In genomic region chr14:99612065-99612736, GRCh38 we compare ENCODE assay signal across 2 cellular contexts.
TF ChIP-seq lines count a peak whose summit lies in the region.

No MANE protein-coding gene starts in this region.

TF ChIP-seq in IMR-90, 13 proteins besides CTCF, POLR2A, EP300 and RAD21:
- TF ChIP-seq USF2 (IDR thresholded peaks at IDR 0.05; ENCODE audit: low read depth, low read length) (no peak), FOS (IDR thresholded peaks at IDR 0.05; ENCODE audit: low read depth, low read length) (no peak), SMC3 (IDR thresholded peaks at IDR 0.05; ENCODE audit: low read depth, low read length) (no peak), CEBPB (IDR thresholded peaks at IDR 0.05; ENCODE audit: low read depth, low read length) (no peak), RCOR1 (IDR thresholded peaks at IDR 0.05; ENCODE audit: insufficient replicate concordance, low read length) (no peak), NFE2L2 (IDR thresholded peaks at IDR 0.05; ENCODE audit: low read depth, low read length) (no peak), MAFK (IDR thresholded peaks at IDR 0.05; ENCODE audit: low read depth, low read length) (no peak), BHLHE40 (IDR thresholded peaks at IDR 0.05; ENCODE audit: low read depth, low read length) (no peak), CHD1 (IDR thresholded peaks at IDR 0.05; ENCODE audit: low read depth, low read length) (no peak), ELK1 (IDR thresholded peaks at IDR 0.05; ENCODE audit: borderline replicate concordance, low read depth, low read length) (no peak), MXI1 (IDR thresholded peaks at IDR 0.05; ENCODE audit: borderline replicate concordance, low read depth, low read length) (no peak), RFX5 (IDR thresholded peaks at IDR 0.05; ENCODE audit: low read depth, low read length) (no peak)

TF ChIP-seq in WTC11, 78 proteins besides CTCF, POLR2A, EP300 and RAD21:
- TF ChIP-seq E2F5 (CRISPR knock-in tag; IDR thresholded peaks at IDR 0.05), result no peak
- no peak for TF ChIP-seq STAT6 (CRISPR knock-in tag; conservative IDR thresholded peaks at IDR 0.05; ENCODE audit: low read depth)
- TF ChIP-seq ATF3 (CRISPR knock-in tag; conservative IDR thresholded peaks at IDR 0.05), result no peak
- no peak for TF ChIP-seq OVOL2 (CRISPR knock-in tag; IDR thresholded peaks at IDR 0.05; ENCODE audit: borderline replicate concordance)
- TF ChIP-seq ZNF219 (CRISPR knock-in tag; IDR thresholded peaks at IDR 0.05; ENCODE audit: borderline replicate concordance), result no peak
- TF ChIP-seq ZNF425 (CRISPR knock-in tag; conservative IDR thresholded peaks at IDR 0.05), result no peak
